1 cellular context compared by ENCODE assay signal in genomic region chr15:41401904-41402267, GRCh38.
TF ChIP-seq lines count a peak whose summit lies in the region.

No MANE protein-coding gene starts in this region.

TF ChIP-seq in WTC11, 78 proteins besides CTCF, POLR2A, EP300 and RAD21 (continued from another document):
- TF ChIP-seq GTF2I (CRISPR knock-in tag; conservative IDR thresholded peaks at IDR 0.05) (no peak), ELF4 (CRISPR knock-in tag; IDR thresholded peaks at IDR 0.05; ENCODE audit: low read depth) (no peak), AR (CRISPR knock-in tag; IDR thresholded peaks at IDR 0.05) (no peak), SOX15 (CRISPR knock-in tag; IDR thresholded peaks at IDR 0.05) (no peak)
- TF ChIP-seq, protein P1, sequence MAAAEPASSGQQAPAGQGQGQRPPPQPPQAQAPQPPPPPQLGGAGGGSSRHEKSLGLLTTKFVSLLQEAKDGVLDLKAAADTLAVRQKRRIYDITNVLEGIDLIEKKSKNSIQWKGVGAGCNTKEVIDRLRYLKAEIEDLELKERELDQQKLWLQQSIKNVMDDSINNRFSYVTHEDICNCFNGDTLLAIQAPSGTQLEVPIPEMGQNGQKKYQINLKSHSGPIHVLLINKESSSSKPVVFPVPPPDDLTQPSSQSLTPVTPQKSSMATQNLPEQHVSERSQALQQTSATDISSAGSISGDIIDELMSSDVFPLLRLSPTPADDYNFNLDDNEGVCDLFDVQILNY (CRISPR knock-in tag; IDR thresholded peaks at IDR 0.05), result no peak
